In the genomic region with DNA sequence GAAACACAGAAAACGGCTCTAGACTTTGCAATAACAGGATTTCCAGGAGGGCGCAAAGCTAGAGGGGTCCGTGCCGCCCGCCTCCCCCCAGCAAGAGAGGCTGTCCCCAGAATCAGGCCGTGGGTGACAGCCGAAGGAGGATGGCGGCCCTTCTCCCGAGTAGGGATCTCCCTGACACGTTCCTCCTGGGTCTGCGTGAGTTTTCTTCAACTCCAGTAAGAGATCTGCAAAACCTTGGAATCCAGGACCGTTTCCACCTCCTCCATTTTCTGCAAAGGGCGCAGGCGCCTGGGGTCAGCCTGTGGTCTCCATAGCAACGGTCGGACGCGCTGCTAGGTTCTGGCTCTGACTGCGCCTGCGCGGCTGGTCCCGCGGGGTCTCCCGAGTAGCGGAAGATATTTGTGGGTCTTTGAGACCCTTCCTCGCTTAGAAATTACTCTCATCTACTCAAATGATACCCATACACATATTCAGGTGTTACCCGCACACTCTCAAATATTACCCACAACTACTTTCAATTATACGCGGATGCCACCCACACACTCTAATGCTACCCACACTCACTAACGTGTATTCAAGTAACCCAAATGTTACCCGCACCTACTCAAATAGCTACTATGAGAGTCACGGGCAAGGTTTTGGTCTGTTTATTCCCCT, we compare ENCODE assay signal across 9 cellular contexts. TPM values are rescaled to one million over a fixed set of nuclear protein-coding genes. Genes with fewer than 3 reads are reported as not detected.
DNase-seq lines count a peak whose midpoint lies in the region; ATAC-seq and TF ChIP-seq lines count a peak whose summit lies in the region.
"Had no signal": no experiment of that assay in that cellular context is flagged by ENCODE, and none has a peak within 500 bp of the region (broad histone marks: within the 10 kb centered on the region; RNA-seq: fewer than 3 reads in every experiment).

No MANE protein-coding gene starts in this region.

- H3K9me3 ChIP-seq in colonic mucosa, result no peaks in the 10 kb centered on the region
- H3K9me3 ChIP-seq: neutrophil had no signal

- TF ChIP-seq CTCF in colonic mucosa (IDR thresholded peaks at IDR 0.05), result no peak

- peak; percentile 98 for DNase-seq in AG08395 (ENCODE audit: low spot score)
- DNase-seq in HCEC 1CT, result peak; percentile 78
- DNase-seq in SK-MEL-5 (ENCODE audit: low read depth, low spot score), result peak; percentile 79
- DNase-seq in colonic mucosa, result peak; percentile 54
- peak; percentile 97 for DNase-seq in left kidney (ENCODE audit: low read depth, low spot score)
- peak in 2 of 3 experiments; percentile 14 to 31 for DNase-seq in stimulated activated CD4-positive, alpha-beta T cell treated with anti-CD3 and anti-CD28 coated beads, TNF-alpha, amount 100 ng/mL, for 24 hours (ENCODE audit: low read depth in 3 of 3)
- DNase-seq in activated gamma-delta T cell treated with Interleukin-2 at 50 U/mL for 16 hours, result no peak

- no peak overlapping the region for H3K27ac ChIP-seq in colonic mucosa
- H3K27ac ChIP-seq: neutrophil had no signal

- peak overlapping the region; percentile 38 for H3K4me3 ChIP-seq in colonic mucosa

- H3K36me3 ChIP-seq in colonic mucosa, result no peaks in the 10 kb centered on the region
- H3K36me3 ChIP-seq: neutrophil had no signal

- H3K9ac ChIP-seq in colonic mucosa (ENCODE audit: low read depth in 2 of 2, low read length in 2 of 2), result peak overlapping the region in 1 of 2 donors; percentile 56

- intact Hi-C loops in colonic mucosa (cut with DNase I), result no loop called here

- in situ Hi-C loops in SK-MEL-5 (cut with HindIII; ENCODE audit: low pct_unique_long_range_greater_than_20kb, low sequenced_read_pairs), result no loop called here

- ATAC-seq in GM18858 (IDR thresholded peaks at IDR 0.05; ENCODE audit: unreplicated experiment), result no peak

- H3K4me1 ChIP-seq in colonic mucosa, result peaks cover 9% of the 10 kb centered on the region

- H3K27me3 ChIP-seq in colonic mucosa, result peaks cover 13% of the 10 kb centered on the region

RNA-seq across cellular contexts. Expression of gene PNMA8C, which starts 2.1 kb away (rescaled TPM):
- total RNA-seq in SK-MEL-5 (2014; rRNA removed; shearing (Covaris generic)), result 0.03 TPM in 1 of 2 replicates, not detected in the other
- not detected in 2 replicates for polyA plus RNA-seq in SK-MEL-5 (2015; cell fraction: cytosol; rRNA removed)
- 0.23 TPM in 1 of 2 replicates, not detected in the other for polyA plus RNA-seq in SK-MEL-5 (2015; cell fraction: nucleus; rRNA removed)
- under 1 TPM in 1 of 2 donors, not detected in 1; 0.08 TPM for total RNA-seq in colonic mucosa

RNA-seq across cellular contexts. Expression of gene CCDC8, which starts 13.3 kb away (rescaled TPM):
- not detected in 2 replicates for total RNA-seq in SK-MEL-5 (2014; rRNA removed; shearing (Covaris generic))
- not detected in 2 replicates for polyA plus RNA-seq in SK-MEL-5 (2015; cell fraction: cytosol; rRNA removed)
- polyA plus RNA-seq in SK-MEL-5 (2015; cell fraction: nucleus; rRNA removed), result not detected in 2 replicates
- 1 to 10 TPM in 1 of 2 donors, under 1 TPM in 1; 0.99 to 1.1 TPM for total RNA-seq in colonic mucosa

RNA-seq across cellular contexts. Expression of gene PNMA8A, which starts 44.7 kb away (rescaled TPM):
- 22.9 and 24.5 TPM in 2 replicates for total RNA-seq in SK-MEL-5 (2014; rRNA removed; shearing (Covaris generic))
- 20.4 and 27.6 TPM in 2 replicates for polyA plus RNA-seq in SK-MEL-5 (2015; cell fraction: cytosol; rRNA removed)
- 6.3 and 6.9 TPM in 2 replicates for polyA plus RNA-seq in SK-MEL-5 (2015; cell fraction: nucleus; rRNA removed)
- total RNA-seq in colonic mucosa, result 1 to 10 TPM in 1 of 2 donors, under 1 TPM in 1; 0.35 to 1.2 TPM

Comparison
In these comparisons a context has a peak if more than half of its experiments do, and no peak if none do; other contexts are left out.
1. RNA of gene PNMA8A, which starts 44.7 kb away (total RNA-seq): 22.9 to 24.5 TPM in SK-MEL-5; 0.35 to 1.2 TPM in colonic mucosa; every median in the first group is over 10 times any median in the second.